In the genomic region with DNA sequence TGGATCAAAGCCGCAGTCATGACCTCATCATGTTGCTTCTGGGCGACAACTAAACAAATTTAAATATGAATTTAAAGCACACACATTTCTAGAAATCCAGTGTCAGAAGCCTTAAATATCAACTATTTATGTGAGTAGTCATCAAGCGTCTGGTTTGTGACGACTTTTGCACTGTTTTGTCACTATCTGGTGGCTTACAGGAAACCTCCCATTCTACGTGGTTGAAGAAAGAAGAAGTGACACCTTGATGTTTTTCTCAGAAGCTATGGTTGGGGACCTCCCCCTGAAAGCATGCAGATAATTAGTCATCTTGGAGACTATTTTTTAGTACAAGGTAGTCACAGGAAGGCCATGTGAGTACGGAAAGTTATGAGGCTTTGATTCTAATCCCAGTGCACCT, we compare ENCODE assay signal across 8 cellular contexts. TPM values are rescaled to one million over a fixed set of nuclear protein-coding genes. Genes with fewer than 3 reads are reported as not detected.
DNase-seq lines count a peak whose midpoint lies in the region; ATAC-seq and TF ChIP-seq lines count a peak whose summit lies in the region.

No MANE protein-coding gene starts in this region.

- no peaks in the 10 kb centered on the region for H4K20me1 ChIP-seq in mammary epithelial cell (ENCODE audit: insufficient read depth, low read length)

- dilution Hi-C loops in mammary epithelial cell (cut with HindIII; ENCODE audit: low sequenced_read_pairs) = loop anchor here (5.0 kb wide), 1 partner anchor 87 kb away; no protein-coding TSS in a partner anchor

- H3K4me1 ChIP-seq in mucosa of descending colon (ENCODE audit: low read depth) (peaks cover 5% of the 10 kb centered on the region), ascending aorta (peaks cover 0 to under 1% of the 10 kb centered on the region in 2 donors), gastrocnemius medialis (peaks cover 0 to 1% of the 10 kb centered on the region in 2 donors), mammary epithelial cell (ENCODE audit: insufficient read depth, low read length) (no peaks in the 10 kb centered on the region)

- intact Hi-C loops in mucosa of descending colon (cut with DNase I, micrococcal nuclease) (no loop called here), ascending aorta (cut with DNase I) (no loop called here), gastrocnemius medialis (cut with DNase I; ENCODE audit: low total_unique reads) (no loop called here), mammary epithelial cell (cut with micrococcal nuclease) (no loop called here)

- CTCF ChIA-PET in mammary epithelial cell (lab: Charles Lee; ENCODE audit: low non-redundant PET) = no interaction called here

- TF ChIP-seq CTCF in mucosa of descending colon (IDR thresholded peaks at IDR 0.05) (no peak), ascending aorta (IDR thresholded peaks at IDR 0.05) (no peak), gastrocnemius medialis (IDR thresholded peaks at IDR 0.05 in 4 of 5, conservative IDR thresholded peaks at IDR 0.05 in 1 of 5) (no peak), mammary epithelial cell (conservative IDR thresholded peaks at IDR 0.05 in 1 of 2, IDR thresholded peaks at IDR 0.05 in 1 of 2; ENCODE audit: extremely low read depth in 1 of 2, insufficient read depth in 1 of 2, low read depth in 1 of 2, low read length in 2 of 2) (no peak)

- H3K9ac ChIP-seq in mammary epithelial cell (ENCODE audit: insufficient read depth, low read length) = no peak overlapping the region

- WGBS in mammary epithelial cell (ENCODE audit: low coverage, missing lambda C conversion rate) = 91% methylated on average over 6 of the region's 6 CpGs

- H3K9me3 ChIP-seq in mucosa of descending colon (no peaks in the 10 kb centered on the region), ascending aorta (no peaks in the 10 kb centered on the region), gastrocnemius medialis (no peaks in the 10 kb centered on the region), mammary epithelial cell (replicated peaks; ENCODE audit: insufficient read depth, low read length) (no peaks in the 10 kb centered on the region)

- H3K36me3 ChIP-seq in mucosa of descending colon (ENCODE audit: low read depth) = no peaks in the 10 kb centered on the region
- H3K36me3 ChIP-seq in ascending aorta = no peaks in the 10 kb centered on the region
- H3K36me3 ChIP-seq in gastrocnemius medialis = no peaks in the 10 kb centered on the region
- H3K36me3 ChIP-seq in mammary epithelial cell (ENCODE audit: insufficient read depth, low read length) = no peaks in the 10 kb centered on the region

- H3K4me2 ChIP-seq in mammary epithelial cell (ENCODE audit: insufficient read depth, low read depth, low read length) = no peak overlapping the region

- H3K27me3 ChIP-seq in ascending aorta (no peaks in the 10 kb centered on the region), gastrocnemius medialis (no peaks in the 10 kb centered on the region), mammary epithelial cell (ENCODE audit: insufficient read depth, low read length) (no peaks in the 10 kb centered on the region)

- no peak for TF ChIP-seq POLR2A in gastrocnemius medialis (IDR thresholded peaks at IDR 0.05)

- BruUV-seq in mammary epithelial cell (replicated peaks; lab: Mats Ljungman, UMichigan) = no TSS peak

- peak; percentile 92 for ATAC-seq in GM19023 (IDR thresholded peaks at IDR 0.05; ENCODE audit: unreplicated experiment)
- ATAC-seq in HG02970 (IDR thresholded peaks at IDR 0.05; ENCODE audit: low FRiP score, unreplicated experiment) = peak; percentile 93
- peak; percentile 78 for ATAC-seq in mucosa of descending colon
- no peak for ATAC-seq in gastrocnemius medialis

- DNase-seq in T-helper 22 cell (ENCODE audit: low read depth) = peak; percentile 65
- no peak for DNase-seq in mucosa of descending colon
- DNase-seq in ascending aorta (ENCODE audit: low spot score in 2 of 2) = no peak
- no peak for DNase-seq in gastrocnemius medialis
- no peak for DNase-seq in mammary epithelial cell
- no peak for DNase-seq in NCI-H1048 (lab: John Stamatoyannopoulos, UW)

- H2AFZ ChIP-seq in mammary epithelial cell (ENCODE audit: low read depth, low read length) = no peak overlapping the region

- H3K79me2 ChIP-seq in mammary epithelial cell (ENCODE audit: insufficient read depth, low read length) = no peaks in the 10 kb centered on the region

- H3K4me3 ChIP-seq in mucosa of descending colon (no peak overlapping the region), ascending aorta (no peak overlapping the region), gastrocnemius medialis (no peak overlapping the region), mammary epithelial cell (replicated peaks in 1 of 3; ENCODE audit: insufficient read depth in 1 of 3, low read depth in 2 of 3, low read length in 3 of 3) (no peak overlapping the region)

- in situ Hi-C loops in gastrocnemius medialis (cut with MboI; ENCODE audit: low sequenced_read_pairs in 4 of 4) (loop anchor here in 1 of 4 donors (10.0 kb wide), 1 partner anchor 130 kb away; no protein-coding TSS in a partner anchor), mammary epithelial cell (cut with MboI; ENCODE audit: low sequenced_read_pairs in 2 of 2) (no loop called here)

- no peak overlapping the region for H3K27ac ChIP-seq in ascending aorta
- no peak overlapping the region for H3K27ac ChIP-seq in gastrocnemius medialis
- no peak overlapping the region for H3K27ac ChIP-seq in mammary epithelial cell (ENCODE audit: insufficient read depth, low read depth, low read length)

RNA-seq across cellular contexts. Expression of gene TENT5C, which starts 58.5 kb away (rescaled TPM):
- total RNA-seq in mucosa of descending colon (10 to 100 TPM; 16.5 to 37.4 (median 32.1) TPM), ascending aorta (0.32 TPM), gastrocnemius medialis (10 to 100 TPM in 1 of 4 donors, 1 to 10 TPM in 3; 2.3 to 21.8 (median 6.4) TPM), mammary epithelial cell (under 1 TPM; 0.17 to 0.35 TPM)
- 0.11 TPM for polyA plus RNA-seq in mammary epithelial cell
- not detected for polyA minus RNA-seq in mammary epithelial cell

Comparison
In these comparisons a context has a peak if more than half of its experiments do, and no peak if none do; other contexts are left out.
1. ATAC-seq: peak in GM19023 (single experiment), HG02970 (single experiment) and mucosa of descending colon (single experiment); none in gastrocnemius medialis (0 of 2).